1 cellular context compared by ENCODE assay signal in the genomic region with DNA sequence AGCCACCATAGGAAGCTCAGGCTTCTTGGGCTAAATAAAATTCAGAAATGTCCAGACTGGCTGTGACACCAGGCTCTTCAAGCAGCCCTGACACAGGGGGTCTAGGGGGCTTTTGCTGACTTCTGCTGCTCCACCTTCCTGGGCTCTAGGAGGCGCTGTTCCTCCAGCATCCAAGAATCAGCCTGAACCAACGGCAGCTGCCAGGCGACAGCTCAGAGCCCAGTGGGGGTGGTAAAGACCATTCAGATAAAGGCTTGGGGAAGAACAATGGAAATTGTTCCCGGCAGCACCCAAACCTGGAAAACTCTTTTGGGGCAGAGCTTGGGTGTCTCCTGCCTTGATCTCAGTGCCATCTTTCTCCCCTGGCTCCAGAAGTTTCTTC.
TF ChIP-seq lines count a peak whose summit lies in the region.

No MANE protein-coding gene starts in this region.

TF ChIP-seq in IMR-90, 13 proteins besides CTCF, POLR2A, EP300 and RAD21:
- TF ChIP-seq CHD1 (IDR thresholded peaks at IDR 0.05; ENCODE audit: low read depth, low read length) (no peak), SMC3 (IDR thresholded peaks at IDR 0.05; ENCODE audit: low read depth, low read length) (0 out of 2 replicates have a peak, but pooled peaks have one; percentile 16)
